In the genomic region with DNA sequence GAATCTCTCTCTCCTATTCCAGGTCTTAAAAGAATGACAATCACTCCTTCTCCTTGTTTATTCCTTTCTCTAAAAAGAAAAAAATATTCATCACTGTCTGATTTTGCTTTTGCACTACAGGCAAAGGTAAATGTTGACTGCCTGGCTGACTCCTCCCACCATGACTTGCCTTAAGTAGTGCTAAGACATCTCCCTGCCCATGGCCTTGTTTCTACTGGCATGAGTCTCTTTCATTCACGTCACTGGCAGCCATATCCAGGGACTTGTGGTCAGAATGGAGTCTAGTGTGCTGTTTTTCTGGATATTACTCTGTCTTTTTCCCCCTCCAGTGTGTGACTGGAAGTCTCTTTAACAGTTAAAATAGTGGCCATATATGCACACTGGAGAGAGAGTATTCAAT, we compare ENCODE assay signal across 21 cellular contexts.
DNase-seq lines count a peak whose midpoint lies in the region; ATAC-seq, FAIRE-seq and TF ChIP-seq lines count a peak whose summit lies in the region.
"Had no signal": no experiment of that assay in that cellular context is flagged by ENCODE, and none has a peak within 500 bp of the region (broad histone marks: within the 10 kb centered on the region; RNA-seq: fewer than 3 reads in every experiment).

No MANE protein-coding gene starts in this region.

- H3K27me3 ChIP-seq in mammary epithelial cell (ENCODE audit: insufficient read depth, low read length), result no peaks in the 10 kb centered on the region
- H3K27me3 ChIP-seq: tibial nerve had no signal

- DNase-seq in Daoy (ENCODE audit: low read depth), result peak; percentile 5
- no peak for DNase-seq in HTR-8/SVneo (ENCODE audit: insufficient read length, low spot score)
- peak; percentile 33 for DNase-seq in mammary epithelial cell
- DNase-seq in amygdala (lab: John Stamatoyannopoulos, UW), result no peak
- no peak for DNase-seq in DMS114 treated with DMSO at 0.1 percent for 48 hours (lab: John Stamatoyannopoulos, UW; ENCODE audit: unreplicated experiment)
- no peak for DNase-seq in mesenteric fat pad (ENCODE audit: low spot score)
- DNase-seq: activated CD8-positive, alpha-beta T cell treated with anti-CD3 and anti-CD28 coated beads, Interleukin-2, amount 10 ng/mL, durations not matched to agents 7 days and 5 days; amniotic stem cell; cortex of kidney; erythroblast; kidney glomerular epithelial cell; NCI-H1092 treated with DMSO at 0.1 percent for 48 hours; NCI-H2171 treated with DMSO at 0.1 percent for 48 hours; RPMI8226; small intestine; SW 1271 had no signal

- H3K27ac ChIP-seq in mammary epithelial cell (ENCODE audit: insufficient read depth, low read depth, low read length), result no peak overlapping the region

- dilution Hi-C loops in mammary epithelial cell (cut with HindIII; ENCODE audit: low sequenced_read_pairs), result no loop called here

- intact Hi-C loops in mammary epithelial cell (cut with micrococcal nuclease), result loop anchor here (2.0 to 10.0 kb wide), 4 partner anchors 227 to 931 kb away; no protein-coding TSS in a partner anchor

- H3K9me3 Mint-ChIP-seq in nephron, result peaks cover 18% of the 10 kb centered on the region

- ATAC-seq in GM21576 (IDR thresholded peaks at IDR 0.05; ENCODE audit: unreplicated experiment), result no peak
- ATAC-seq: activated CD8-positive, alpha-beta T cell treated with anti-CD3 and anti-CD28 coated beads, Interleukin-2, amount 10 ng/mL, durations not matched to agents 7 days and 5 days had no signal

- no peak overlapping the region for H3K4me2 ChIP-seq in mammary epithelial cell (ENCODE audit: insufficient read depth, low read depth, low read length)

- BruUV-seq in mammary epithelial cell (replicated peaks; lab: Mats Ljungman, UMichigan), result no TSS peak

- no peaks in the 10 kb centered on the region for H3K4me1 ChIP-seq in mammary epithelial cell (ENCODE audit: insufficient read depth, low read length)
- H3K4me1 ChIP-seq: tibial nerve had no signal

- H3K79me2 ChIP-seq in mammary epithelial cell (ENCODE audit: insufficient read depth, low read length), result no peaks in the 10 kb centered on the region

- 40% methylated on average over 1 of the region's 1 CpG for WGBS in mammary epithelial cell (ENCODE audit: low coverage, missing lambda C conversion rate)

- H3K27ac Mint-ChIP-seq in nephron, result peak overlapping the region in 2 of 3 experiments; percentile 21 to 45
- H3K27ac Mint-ChIP-seq: activated CD8-positive, alpha-beta T cell treated with anti-CD3 and anti-CD28 coated beads, Interleukin-2, amount 10 ng/mL, durations not matched to agents 7 days and 5 days; activated T-helper 2 cell treated with anti-CD3 and anti-CD28 coated beads, Interferon-gamma antibody, Interleukin-2, Interleukin-4, amounts not matched to agents 10 μg/mL and 5 μg/mL and 100 μg/mL, durations not matched to agents 14 hours and 24 hours and 36 hours; mesothelial cell of epicardium had no signal

- in situ Hi-C loops in mammary epithelial cell (cut with MboI; ENCODE audit: low sequenced_read_pairs in 2 of 2), result loop anchor here in 1 of 2 donors (5.0 to 10.0 kb wide), 2 partner anchors 233 to 735 kb away; no protein-coding TSS in a partner anchor

- no peak overlapping the region for H3K9ac ChIP-seq in mammary epithelial cell (ENCODE audit: insufficient read depth, low read length)

- H4K20me1 ChIP-seq in mammary epithelial cell (ENCODE audit: insufficient read depth, low read length), result no peaks in the 10 kb centered on the region

- no peaks in the 10 kb centered on the region for H3K4me1 Mint-ChIP-seq in nephron

- no peaks in the 10 kb centered on the region for H3K9me3 ChIP-seq in mammary epithelial cell (replicated peaks; ENCODE audit: insufficient read depth, low read length)

- H3K27me3 Mint-ChIP-seq in nephron (ENCODE audit: low read depth), result no peaks in the 10 kb centered on the region

- no peak overlapping the region for H3K4me3 Mint-ChIP-seq in nephron
- H3K4me3 Mint-ChIP-seq: activated CD8-positive, alpha-beta T cell treated with anti-CD3 and anti-CD28 coated beads, Interleukin-2, amount 10 ng/mL, durations not matched to agents 7 days and 5 days; mesothelial cell of epicardium had no signal

- H3K36me3 ChIP-seq in mammary epithelial cell (ENCODE audit: insufficient read depth, low read length), result no peaks in the 10 kb centered on the region
- H3K36me3 ChIP-seq: tibial nerve had no signal

- no peaks in the 10 kb centered on the region for H3K36me3 Mint-ChIP-seq in nephron (ENCODE audit: low read depth)

- CTCF ChIA-PET in mammary epithelial cell (lab: Charles Lee; ENCODE audit: low non-redundant PET), result interaction anchor here (0.6 kb wide), 2 partner anchors 117 to 722 kb away, joined by 3 to 7 read pairs; no protein-coding TSS in a partner anchor

- H2AFZ ChIP-seq in mammary epithelial cell (ENCODE audit: low read depth, low read length), result peak overlapping the region; percentile 23

- no peak overlapping the region for H3K4me3 ChIP-seq in mammary epithelial cell (replicated peaks in 1 of 3; ENCODE audit: insufficient read depth in 1 of 3, low read depth in 2 of 3, low read length in 3 of 3)
- H3K4me3 ChIP-seq: tibial nerve had no signal

- TF ChIP-seq CTCF in mammary epithelial cell (conservative IDR thresholded peaks at IDR 0.05 in 1 of 2, IDR thresholded peaks at IDR 0.05 in 1 of 2; ENCODE audit: extremely low read depth in 1 of 2, insufficient read depth in 1 of 2, low read depth in 1 of 2, low read length in 2 of 2) (no peak), nephron (IDR thresholded peaks at IDR 0.05; ENCODE audit: unreplicated experiment in 3 of 3) (no peak)

- peak; percentile 38 for FAIRE-seq in HTR-8/SVneo (lab: Jason Lieb, UNC)
- FAIRE-seq: small intestine had no signal

Comparison
In these comparisons a context has a peak if more than half of its experiments do, and no peak if none do; other contexts are left out.
1. DNase-seq: peak in Daoy (single experiment) and mammary epithelial cell (single experiment); none in HTR-8/SVneo (single experiment), amygdala (0 of 56), DMS114 treated with DMSO at 0.1 percent for 48 hours (single experiment) and mesenteric fat pad (single experiment).